In the genomic region with DNA sequence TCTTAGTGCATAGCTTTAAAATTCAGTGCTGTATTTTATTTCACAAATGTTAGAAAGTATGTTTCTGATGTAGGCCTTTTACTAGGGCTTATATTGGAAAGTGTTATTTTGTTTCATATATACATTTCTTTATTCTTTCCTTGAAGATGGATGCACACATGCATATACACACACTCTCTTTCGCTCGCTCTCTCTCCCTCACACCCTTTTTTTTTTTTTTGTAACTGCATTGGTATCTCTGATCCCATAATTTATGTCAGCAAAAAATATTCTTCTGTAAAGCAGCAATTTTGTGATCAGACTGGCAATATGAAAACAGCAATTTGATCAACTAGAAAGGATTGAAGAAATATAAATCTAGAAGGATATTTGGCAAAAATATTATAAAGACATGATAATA, we compare ENCODE assay signal across 1 cellular context.
TF ChIP-seq lines count a peak whose summit lies in the region.

No MANE protein-coding gene starts in this region.

TF ChIP-seq in GM12878, 131 proteins besides CTCF, POLR2A, EP300 and RAD21:
- TF ChIP-seq NBN (IDR thresholded peaks at IDR 0.05): no peak
- TF ChIP-seq EED (IDR thresholded peaks at IDR 0.05; ENCODE audit: low read depth): no peak
- no peak for TF ChIP-seq FOXK2 (IDR thresholded peaks at IDR 0.05)
- TF ChIP-seq ZNF217 (IDR thresholded peaks at IDR 0.05): no peak
- no peak for TF ChIP-seq HDAC2 (IDR thresholded peaks at IDR 0.05)
- TF ChIP-seq, protein P1, sequence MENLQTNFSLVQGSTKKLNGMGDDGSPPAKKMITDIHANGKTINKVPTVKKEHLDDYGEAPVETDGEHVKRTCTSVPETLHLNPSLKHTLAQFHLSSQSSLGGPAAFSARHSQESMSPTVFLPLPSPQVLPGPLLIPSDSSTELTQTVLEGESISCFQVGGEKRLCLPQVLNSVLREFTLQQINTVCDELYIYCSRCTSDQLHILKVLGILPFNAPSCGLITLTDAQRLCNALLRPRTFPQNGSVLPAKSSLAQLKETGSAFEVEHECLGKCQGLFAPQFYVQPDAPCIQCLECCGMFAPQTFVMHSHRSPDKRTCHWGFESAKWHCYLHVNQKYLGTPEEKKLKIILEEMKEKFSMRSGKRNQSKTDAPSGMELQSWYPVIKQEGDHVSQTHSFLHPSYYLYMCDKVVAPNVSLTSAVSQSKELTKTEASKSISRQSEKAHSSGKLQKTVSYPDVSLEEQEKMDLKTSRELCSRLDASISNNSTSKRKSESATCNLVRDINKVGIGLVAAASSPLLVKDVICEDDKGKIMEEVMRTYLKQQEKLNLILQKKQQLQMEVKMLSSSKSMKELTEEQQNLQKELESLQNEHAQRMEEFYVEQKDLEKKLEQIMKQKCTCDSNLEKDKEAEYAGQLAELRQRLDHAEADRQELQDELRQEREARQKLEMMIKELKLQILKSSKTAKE (IDR thresholded peaks at IDR 0.05; ENCODE audit: low read depth, poor library complexity, severe bottlenecking): no peak
- TF ChIP-seq CHD1 (IDR thresholded peaks at IDR 0.05; ENCODE audit: low read depth, low read length): no peak
- TF ChIP-seq IKZF2 (IDR thresholded peaks at IDR 0.05): no peak
- TF ChIP-seq TCF3 (IDR thresholded peaks at IDR 0.05; ENCODE audit: borderline replicate concordance, insufficient read depth, low read depth, low read length): no peak
- no peak for TF ChIP-seq ZZZ3 (IDR thresholded peaks at IDR 0.05; ENCODE audit: control insufficient read depth, insufficient read length, low read depth)
- TF ChIP-seq BACH1 (IDR thresholded peaks at IDR 0.05; ENCODE audit: borderline replicate concordance): no peak
- no peak for TF ChIP-seq STAT3 (IDR thresholded peaks at IDR 0.05; ENCODE audit: low read depth, low read length)
- TF ChIP-seq ZBTB11 (CRISPR knock-in tag; IDR thresholded peaks at IDR 0.05): no peak
- TF ChIP-seq ETV6 (conservative IDR thresholded peaks at IDR 0.05 in 1 of 2, IDR thresholded peaks at IDR 0.05 in 1 of 2; ENCODE audit: borderline replicate concordance in 1 of 2, low read depth in 1 of 2): no peak
- no peak for TF ChIP-seq MEF2A (IDR thresholded peaks at IDR 0.05; ENCODE audit: insufficient read depth, low read depth, low read length)
- TF ChIP-seq, protein P2, sequence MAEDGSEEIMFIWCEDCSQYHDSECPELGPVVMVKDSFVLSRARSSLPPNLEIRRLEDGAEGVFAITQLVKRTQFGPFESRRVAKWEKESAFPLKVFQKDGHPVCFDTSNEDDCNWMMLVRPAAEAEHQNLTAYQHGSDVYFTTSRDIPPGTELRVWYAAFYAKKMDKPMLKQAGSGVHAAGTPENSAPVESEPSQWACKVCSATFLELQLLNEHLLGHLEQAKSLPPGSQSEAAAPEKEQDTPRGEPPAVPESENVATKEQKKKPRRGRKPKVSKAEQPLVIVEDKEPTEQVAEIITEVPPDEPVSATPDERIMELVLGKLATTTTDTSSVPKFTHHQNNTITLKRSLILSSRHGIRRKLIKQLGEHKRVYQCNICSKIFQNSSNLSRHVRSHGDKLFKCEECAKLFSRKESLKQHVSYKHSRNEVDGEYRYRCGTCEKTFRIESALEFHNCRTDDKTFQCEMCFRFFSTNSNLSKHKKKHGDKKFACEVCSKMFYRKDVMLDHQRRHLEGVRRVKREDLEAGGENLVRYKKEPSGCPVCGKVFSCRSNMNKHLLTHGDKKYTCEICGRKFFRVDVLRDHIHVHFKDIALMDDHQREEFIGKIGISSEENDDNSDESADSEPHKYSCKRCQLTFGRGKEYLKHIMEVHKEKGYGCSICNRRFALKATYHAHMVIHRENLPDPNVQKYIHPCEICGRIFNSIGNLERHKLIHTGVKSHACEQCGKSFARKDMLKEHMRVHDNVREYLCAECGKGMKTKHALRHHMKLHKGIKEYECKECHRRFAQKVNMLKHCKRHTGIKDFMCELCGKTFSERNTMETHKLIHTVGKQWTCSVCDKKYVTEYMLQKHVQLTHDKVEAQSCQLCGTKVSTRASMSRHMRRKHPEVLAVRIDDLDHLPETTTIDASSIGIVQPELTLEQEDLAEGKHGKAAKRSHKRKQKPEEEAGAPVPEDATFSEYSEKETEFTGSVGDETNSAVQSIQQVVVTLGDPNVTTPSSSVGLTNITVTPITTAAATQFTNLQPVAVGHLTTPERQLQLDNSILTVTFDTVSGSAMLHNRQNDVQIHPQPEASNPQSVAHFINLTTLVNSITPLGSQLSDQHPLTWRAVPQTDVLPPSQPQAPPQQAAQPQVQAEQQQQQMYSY (CRISPR knock-in tag; IDR thresholded peaks at IDR 0.05): no peak
- TF ChIP-seq ATF2 (IDR thresholded peaks at IDR 0.05; ENCODE audit: low read length): no peak
TF ChIP-seq in GM12878: peak in this region for 0.
